15 cellular contexts compared by ENCODE assay signal in the genomic region with DNA sequence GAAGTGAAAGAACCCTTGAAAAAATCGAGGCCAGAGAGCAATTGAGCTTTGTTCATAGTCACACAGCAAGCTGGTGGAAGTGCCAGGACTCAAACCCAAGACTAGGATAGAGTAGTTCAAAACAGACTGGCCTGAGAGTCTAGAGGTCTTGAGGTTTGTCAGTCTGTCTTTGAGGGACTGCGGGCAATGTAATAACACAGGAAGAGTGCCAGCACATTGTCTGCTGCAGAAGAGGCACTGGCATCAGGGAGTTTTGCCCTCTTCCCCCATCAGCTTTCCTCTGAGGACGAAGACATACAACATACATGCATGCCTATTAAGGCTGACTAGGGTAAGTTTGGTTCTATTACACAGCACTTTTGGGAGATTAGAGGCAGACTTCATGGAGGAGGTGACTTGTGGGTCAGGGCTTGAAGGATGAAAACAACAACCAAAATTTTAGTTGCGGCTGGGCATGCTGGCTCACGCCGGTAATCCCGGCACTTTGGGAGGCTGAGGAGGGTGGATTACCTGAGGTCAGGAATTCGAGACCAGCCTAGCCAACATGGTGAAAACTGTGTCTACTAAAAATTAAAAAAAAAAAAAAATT.
DNase-seq lines count a peak whose midpoint lies in the region; ATAC-seq and TF ChIP-seq lines count a peak whose summit lies in the region.
"Had no signal": no experiment of that assay in that cellular context is flagged by ENCODE, and none has a peak within 500 bp of the region (broad histone marks: within the 10 kb centered on the region; RNA-seq: fewer than 3 reads in every experiment).

No MANE protein-coding gene starts in this region.

- no peaks in the 10 kb centered on the region for H3K9me3 ChIP-seq in T-helper 17 cell (ENCODE audit: control insufficient read depth, low read length, poor library complexity, severe bottlenecking)
- H3K9me3 ChIP-seq: HAP-1, MG63 had no signal

- peak overlapping the region; percentile 92 for H3K4me3 Mint-ChIP-seq in activated CD4-positive, alpha-beta T cell treated with anti-CD3 and anti-CD28 coated beads, Interleukin-2, amount 10 ng/mL, durations not matched to agents 24 days and 14 days
- peak overlapping the region; percentile 89 for H3K4me3 Mint-ChIP-seq in T-helper 17 cell
- H3K4me3 Mint-ChIP-seq in stimulated activated memory B cell treated with anti-CD40 and anti-IgM and Interleukin-4, amounts not matched to agents 10 μg/mL and 1 μg/mL and 100 μg/mL, for 72 hours: peak overlapping the region; percentile 67
- H3K4me3 Mint-ChIP-seq: neural crest cell had no signal

- no peaks in the 10 kb centered on the region for H3K36me3 Mint-ChIP-seq in activated CD4-positive, alpha-beta T cell treated with anti-CD3 and anti-CD28 coated beads, Interleukin-2, amount 10 ng/mL, durations not matched to agents 24 days and 14 days (ENCODE audit: low read depth)
- H3K36me3 Mint-ChIP-seq in T-helper 17 cell (ENCODE audit: low read depth): no peaks in the 10 kb centered on the region
- H3K36me3 Mint-ChIP-seq in stimulated activated memory B cell treated with anti-CD40 and anti-IgM and Interleukin-4, amounts not matched to agents 10 μg/mL and 1 μg/mL and 100 μg/mL, for 72 hours: no peaks in the 10 kb centered on the region

- H3K9me3 Mint-ChIP-seq in activated CD4-positive, alpha-beta T cell treated with anti-CD3 and anti-CD28 coated beads, Interleukin-2, amount 10 ng/mL, durations not matched to agents 24 days and 14 days: no peaks in the 10 kb centered on the region
- H3K9me3 Mint-ChIP-seq in stimulated activated memory B cell treated with anti-CD40 and anti-IgM and Interleukin-4, amounts not matched to agents 10 μg/mL and 1 μg/mL and 100 μg/mL, for 72 hours: no peaks in the 10 kb centered on the region

- H3K27ac ChIP-seq in coronary artery: peak overlapping the region; percentile 41 to 64
- H3K27ac ChIP-seq: SK-N-MC had no signal

- no peaks in the 10 kb centered on the region for H3K27me3 Mint-ChIP-seq in activated CD4-positive, alpha-beta T cell treated with anti-CD3 and anti-CD28 coated beads, Interleukin-2, amount 10 ng/mL, durations not matched to agents 24 days and 14 days
- H3K27me3 Mint-ChIP-seq in T-helper 17 cell: no peaks in the 10 kb centered on the region
- no peaks in the 10 kb centered on the region for H3K27me3 Mint-ChIP-seq in stimulated activated memory B cell treated with anti-CD40 and anti-IgM and Interleukin-4, amounts not matched to agents 10 μg/mL and 1 μg/mL and 100 μg/mL, for 72 hours

- DNase-seq in activated CD4-positive, alpha-beta T cell treated with anti-CD3 and anti-CD28 coated beads, Interleukin-2, amount 10 ng/mL, durations not matched to agents 24 days and 14 days: peak; percentile 61
- no peak for DNase-seq in activated CD4-positive, alpha-beta T cell treated with anti-CD3 and anti-CD28 coated beads for 1 hour
- DNase-seq in T-helper 17 cell (no peak), coronary artery (ENCODE audit: low spot score) (no peak), putamen (ENCODE audit: low spot score) (no peak), SKM-1 (lab: John Stamatoyannopoulos, UW; ENCODE audit: unreplicated experiment) (no peak), ureter (ENCODE audit: low spot score) (no peak)
- DNase-seq: activated CD4-positive, CD25-positive, alpha-beta regulatory T cell; Calu3; erythroblast; MG63 had no signal

- H3K4me3 ChIP-seq in coronary artery: no peak overlapping the region
- H3K4me3 ChIP-seq: HAP-1, MG63, SK-N-MC had no signal

- intact Hi-C loops in activated CD4-positive, alpha-beta T cell treated with anti-CD3 and anti-CD28 coated beads, Interleukin-2, amount 10 ng/mL, durations not matched to agents 24 days and 14 days (cut with micrococcal nuclease): loop anchor here (5.0 kb wide), 3 partner anchors 144 to 389 kb away; no protein-coding TSS in a partner anchor

- H3K27ac Mint-ChIP-seq in activated CD4-positive, alpha-beta T cell treated with anti-CD3 and anti-CD28 coated beads, Interleukin-2, amount 10 ng/mL, durations not matched to agents 24 days and 14 days: peak overlapping the region; percentile 98
- H3K27ac Mint-ChIP-seq in T-helper 17 cell: peak overlapping the region; percentile 99
- H3K27ac Mint-ChIP-seq in stimulated activated memory B cell treated with anti-CD40 and anti-IgM and Interleukin-4, amounts not matched to agents 10 μg/mL and 1 μg/mL and 100 μg/mL, for 72 hours: peak overlapping the region; percentile 89

- TF ChIP-seq CTCF in coronary artery (IDR thresholded peaks at IDR 0.05): no peak

- peaks cover 61% of the 10 kb centered on the region for H3K4me1 Mint-ChIP-seq in activated CD4-positive, alpha-beta T cell treated with anti-CD3 and anti-CD28 coated beads, Interleukin-2, amount 10 ng/mL, durations not matched to agents 24 days and 14 days
- peaks cover 44% of the 10 kb centered on the region for H3K4me1 Mint-ChIP-seq in T-helper 17 cell
- H3K4me1 Mint-ChIP-seq in stimulated activated memory B cell treated with anti-CD40 and anti-IgM and Interleukin-4, amounts not matched to agents 10 μg/mL and 1 μg/mL and 100 μg/mL, for 72 hours: peaks cover 52% of the 10 kb centered on the region

- ATAC-seq in T-helper 17 cell: no peak
- no peak for ATAC-seq in stimulated activated memory B cell treated with anti-CD40 and anti-IgM and Interleukin-4, amounts not matched to agents 10 μg/mL and 1 μg/mL and 100 μg/mL, for 72 hours
